In the genomic region with DNA sequence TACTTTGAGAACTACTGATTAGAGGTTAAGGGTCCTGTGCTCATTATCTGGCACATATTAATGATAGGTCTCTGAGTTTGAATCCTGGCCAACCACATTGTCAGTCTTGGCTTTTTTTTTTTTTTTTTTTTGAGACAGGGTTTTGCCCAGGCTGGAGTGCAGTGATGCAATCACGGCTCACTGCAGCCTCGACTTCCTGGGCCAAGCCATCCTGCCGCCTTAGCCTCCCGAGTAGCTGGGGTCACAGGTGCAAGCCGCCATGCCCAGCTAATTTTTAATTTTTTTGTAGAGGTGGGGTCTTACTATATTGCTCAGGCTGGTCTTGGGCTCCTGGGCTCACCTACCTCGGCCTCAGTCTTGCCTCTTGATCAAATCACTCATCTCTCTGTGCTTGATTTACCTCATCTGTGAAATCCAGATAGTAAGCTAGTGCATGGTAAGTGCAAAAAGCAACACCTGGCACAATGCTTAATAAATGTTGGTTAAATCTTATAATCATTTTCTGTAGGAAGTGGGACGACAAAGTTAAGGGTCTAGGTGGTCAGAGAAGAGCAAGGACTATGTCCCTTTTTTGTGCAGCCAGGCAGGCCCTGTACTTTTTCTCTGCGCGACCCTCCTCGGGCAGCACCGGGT, we compare ENCODE assay signal across 8 cellular contexts. TPM values are rescaled to one million over a fixed set of nuclear protein-coding genes. Genes with fewer than 3 reads are reported as not detected.
DNase-seq lines count a peak whose midpoint lies in the region; ATAC-seq and TF ChIP-seq lines count a peak whose summit lies in the region.

No MANE protein-coding gene starts in this region.

- peaks cover 8% of the 10 kb centered on the region for H3K4me1 ChIP-seq in Panc1 (ENCODE audit: control insufficient read depth, insufficient read depth, low read length)

- peak; percentile 21 for DNase-seq in GF-D8 (lab: John Stamatoyannopoulos, UW)
- DNase-seq in Panc1 (ENCODE audit: low read depth, low spot score): no peak
- no peak for DNase-seq in epithelial cell of prostate (ENCODE audit: low read depth, low spot score)
- DNase-seq in progenitor cell of endocrine pancreas (ENCODE audit: low spot score, unreplicated experiment): no peak
- no peak for DNase-seq in epidermal melanocyte (ENCODE audit: insufficient read length, low spot score)
- DNase-seq in stimulated activated CD4-positive, alpha-beta T cell treated with anti-CD3 and anti-CD28 coated beads, Interleukin-4, amount 100 ng/mL, for 24 hours: no peak
- DNase-seq in activated effector memory CD4-positive, alpha-beta T cell treated with Interleukin-2 at 50 U/mL for 16 hours: no peak

- ATAC-seq in Panc1 (no peak), HG02610 (IDR thresholded peaks at IDR 0.05; ENCODE audit: unreplicated experiment) (no peak)

- H3K4me3 Mint-ChIP-seq in progenitor cell of endocrine pancreas (ENCODE audit: low read depth): peak overlapping the region; percentile 91

- CTCF ChIA-PET in Panc1 (lab: Charles Lee): no interaction called here

- in situ Hi-C loops in Panc1 (cut with HindIII; ENCODE audit: low pct_unique_long_range_greater_than_20kb, low sequenced_read_pairs): no loop called here

- TF ChIP-seq CTCF in Panc1 (IDR thresholded peaks at IDR 0.05) (no peak), progenitor cell of endocrine pancreas (IDR thresholded peaks at IDR 0.05; ENCODE audit: unreplicated experiment) (no peak)

- H3K9me3 Mint-ChIP-seq in progenitor cell of endocrine pancreas (ENCODE audit: low read depth): no peaks in the 10 kb centered on the region

- peaks cover 1% of the 10 kb centered on the region for H3K36me3 Mint-ChIP-seq in progenitor cell of endocrine pancreas (ENCODE audit: insufficient read depth)

- H3K4me3 ChIP-seq in Panc1 (ENCODE audit: low read depth in 2 of 2, low read length in 2 of 2): peak overlapping the region; percentile 62 to 79

- intact Hi-C loops in Panc1 (cut with micrococcal nuclease; ENCODE audit: unreplicated experiment): loop anchor here (10.0 kb wide), 1 partner anchor 175 kb away; no protein-coding TSS in a partner anchor

- no peaks in the 10 kb centered on the region for H3K27me3 ChIP-seq in Panc1 (ENCODE audit: control insufficient read depth, insufficient read depth, low read length)

- H3K27ac ChIP-seq in Panc1 (ENCODE audit: low read length) (peak overlapping the region; percentile 84), epithelial cell of prostate (peak overlapping the region; percentile 81)

- peaks cover 13% of the 10 kb centered on the region for H3K4me1 Mint-ChIP-seq in progenitor cell of endocrine pancreas (ENCODE audit: low read depth)

- H3K9me3 ChIP-seq in Panc1 (ENCODE audit: control insufficient read depth, insufficient read depth, low read depth, low read length): no peaks in the 10 kb centered on the region

- no peaks in the 10 kb centered on the region for H3K27me3 Mint-ChIP-seq in progenitor cell of endocrine pancreas

- peak overlapping the region; percentile 99 for H3K27ac Mint-ChIP-seq in progenitor cell of endocrine pancreas

- POLR2A ChIA-PET in Panc1 (lab: Charles Lee): no interaction called here

- no TSS peak for BruUV-seq in Panc1 (replicated peaks; lab: Mats Ljungman, UMichigan)

- no peaks in the 10 kb centered on the region for H3K36me3 ChIP-seq in Panc1 (ENCODE audit: control insufficient read depth, insufficient read depth, low read length)

RNA-seq across cellular contexts. Expression of gene PCCB, which starts 0.4 kb away (rescaled TPM):
- total RNA-seq in Panc1 (2021; ENCODE audit: unreplicated experiment) (63.4 TPM), progenitor cell of endocrine pancreas (37.4 and 44.2 TPM in 2 replicates)
- polyA plus RNA-seq in Panc1 (2012; ENCODE audit: insufficient read length): 71.9 TPM

RNA-seq across cellular contexts. Expression of gene MSL2, which starts 53.6 kb away (rescaled TPM):
- 35.6 TPM for total RNA-seq in Panc1 (2021; ENCODE audit: unreplicated experiment)
- 23.7 TPM for polyA plus RNA-seq in Panc1 (2012; ENCODE audit: insufficient read length)
- 39.9 and 42.0 TPM in 2 replicates for total RNA-seq in progenitor cell of endocrine pancreas
